ENCODE assay signal across 9 cellular contexts in the genomic region with DNA sequence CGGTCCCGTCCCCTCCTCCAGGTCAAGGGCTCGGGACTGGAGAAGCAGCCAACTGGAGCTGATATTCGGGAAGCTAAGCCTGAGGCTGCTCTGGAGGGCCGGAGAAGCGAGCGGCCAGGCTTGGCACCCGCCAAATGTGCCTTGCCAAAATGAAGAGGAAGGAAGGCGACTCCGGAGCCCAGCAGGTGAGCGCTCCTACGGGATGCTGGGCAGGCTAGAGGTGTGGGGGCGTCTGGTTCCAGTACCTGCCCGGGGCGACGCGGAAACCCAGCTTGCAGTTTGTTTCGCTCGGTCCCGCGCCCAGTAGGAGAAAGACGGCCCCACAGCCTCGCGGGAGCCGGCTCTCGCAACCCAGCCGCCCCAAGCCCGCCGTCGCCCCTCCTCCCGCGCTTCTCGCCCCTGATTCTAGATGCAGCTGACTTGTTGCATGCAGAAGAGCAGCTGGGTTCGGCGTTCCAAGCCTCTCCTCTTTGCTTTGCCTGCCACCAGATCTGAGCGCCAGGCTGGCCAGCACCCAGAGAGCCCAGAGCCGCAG. TPM values are rescaled to one million over a fixed set of nuclear protein-coding genes. Genes with fewer than 3 reads are reported as not detected.
A peak's percentile ranks its signal among the peaks of the same experiment; 100 is the strongest.
DNase-seq lines count a peak whose midpoint lies in the region; ATAC-seq, FAIRE-seq and TF ChIP-seq lines count a peak whose summit lies in the region.
"Had no signal": no experiment of that assay in that cellular context is flagged by ENCODE, and none has a peak within 500 bp of the region (broad histone marks: within the 10 kb centered on the region; RNA-seq: fewer than 3 reads in every experiment).

No MANE protein-coding gene starts in this region.

- H3K27me3 ChIP-seq in HepG2 (ENCODE audit: control insufficient read depth in 1 of 2, insufficient read depth in 2 of 2, low read length in 2 of 2) (peaks cover 6 to 37% of the 10 kb centered on the region in 2 experiments; a peak in 3 of 5 replicates), right lobe of liver (peaks cover 0 to 27% of the 10 kb centered on the region in 2 donors), layer of hippocampus (ENCODE audit: control insufficient read depth, insufficient read depth, low read length) (peaks cover 26% of the 10 kb centered on the region)

- POLR2A ChIA-PET in HepG2 (lab: Yijun Ruan, JAX) = no interaction called here

- H3K79me2 ChIP-seq in HepG2 (ENCODE audit: insufficient read depth, low read length) = no peaks in the 10 kb centered on the region

- H3K27me3 Mint-ChIP-seq in type B pancreatic cell = peaks cover 92% of the 10 kb centered on the region

- no peaks in the 10 kb centered on the region for H3K9me3 Mint-ChIP-seq in type B pancreatic cell
- H3K9me3 Mint-ChIP-seq: activated T-helper 1 cell treated with anti-CD3 and anti-CD28 coated beads, Interleukin-12 subunit alpha, Interleukin-12 subunit beta, Interleukin-2, Interleukin-4 antibody, amounts not matched to agents 30 ng/mL and 10 ng/mL and 1 ng/mL, durations not matched to agents 14 hours and 24 hours and 36 hours had no signal

- no peak for TF ChIP-seq POLR2A in HepG2 (IDR thresholded peaks at IDR 0.05; ENCODE audit: insufficient read depth in 1 of 2, low read depth in 2 of 2, low read length in 2 of 2)
- TF ChIP-seq POLR2A in right lobe of liver (IDR thresholded peaks at IDR 0.05) = no peak

- no peak for TF ChIP-seq CTCF in HepG2 (CRISPR knock-in tag; IDR thresholded peaks at IDR 0.05)
- TF ChIP-seq CTCF in right lobe of liver (IDR thresholded peaks at IDR 0.05) = no peak
- TF ChIP-seq CTCF in type B pancreatic cell (conservative IDR thresholded peaks at IDR 0.05) = no peak

- peaks cover 15% of the 10 kb centered on the region for H3K4me1 Mint-ChIP-seq in type B pancreatic cell (ENCODE audit: unreplicated experiment)

- 39% methylated on average over 26 of the region's 37 CpGs for WGBS in HepG2 (ENCODE audit: low lambda C conversion rate)
- WGBS in right lobe of liver (ENCODE audit: insufficient coverage, low coverage, low lambda C conversion rate, missing lambda C conversion rate) = 0% methylated on average over 1 of the region's 37 CpGs

- peak overlapping the region; percentile 85 for H3K4me3 Mint-ChIP-seq in type B pancreatic cell
- H3K4me3 Mint-ChIP-seq: activated T-helper 1 cell treated with anti-CD3 and anti-CD28 coated beads, Interleukin-12 subunit alpha, Interleukin-12 subunit beta, Interleukin-2, Interleukin-4 antibody, amounts not matched to agents 30 ng/mL and 10 ng/mL and 1 ng/mL, durations not matched to agents 14 hours and 24 hours and 36 hours had no signal

- no peaks in the 10 kb centered on the region for H3K36me3 Mint-ChIP-seq in type B pancreatic cell

- H3K36me3 ChIP-seq in HepG2 (replicated peaks in 1 of 2; ENCODE audit: control insufficient read depth in 1 of 2, insufficient read depth in 2 of 2, low read length in 2 of 2) (no peaks in the 10 kb centered on the region), right lobe of liver (no peaks in the 10 kb centered on the region)

- intact Hi-C loops in HepG2 (cut with micrococcal nuclease; ENCODE audit: unreplicated experiment) (no loop called here), right lobe of liver (cut with DNase I) (no loop called here)

- ATAC-seq in HepG2 (no peak; the same call in 1 of the 3 replicates), right lobe of liver (no peak), SK-N-SH treated with all-trans-retinoic acid at 6 μM for 48 hours (peak; percentile 39), GM19463 (IDR thresholded peaks at IDR 0.05; ENCODE audit: unreplicated experiment) (no peak)

- no peak overlapping the region for H3K27ac Mint-ChIP-seq in type B pancreatic cell
- H3K27ac Mint-ChIP-seq: activated T-helper 1 cell treated with anti-CD3 and anti-CD28 coated beads, Interleukin-12 subunit alpha, Interleukin-12 subunit beta, Interleukin-2, Interleukin-4 antibody, amounts not matched to agents 30 ng/mL and 10 ng/mL and 1 ng/mL, durations not matched to agents 14 hours and 24 hours and 36 hours had no signal

- no peak for TF ChIP-seq RAD21 in HepG2 (CRISPR knock-in tag; IDR thresholded peaks at IDR 0.05)

- no peak overlapping the region for H3K4me3 ChIP-seq in HepG2 (replicated peaks in 1 of 3; ENCODE audit: insufficient read depth in 1 of 3, low read depth in 2 of 3, low read length in 3 of 3)
- no peak overlapping the region for H3K4me3 ChIP-seq in right lobe of liver

- H3K27ac ChIP-seq in HepG2 (ENCODE audit: extremely low read length, insufficient read depth, low read length) (no peak overlapping the region), right lobe of liver (no peak overlapping the region), layer of hippocampus (ENCODE audit: low read depth, low read length) (peak overlapping the region; percentile 30)

- DNase-seq in HepG2 (ENCODE audit: low spot score) = no peak
- no peak for DNase-seq in right lobe of liver
- DNase-seq in type B pancreatic cell (ENCODE audit: extremely low spot score, unreplicated experiment) = no peak
- DNase-seq in stimulated activated CD4-positive, alpha-beta T cell treated with anti-CD3 and anti-CD28 coated beads, Interleukin-4, amount 100 ng/mL, for 1 hour = no peak
- DNase-seq in dedifferentiated amniotic fluid mesenchymal stem cell (ENCODE audit: extremely low spot score) = no peak

- H3K9me3 ChIP-seq in HepG2 (ENCODE audit: low read length) = no peaks in the 10 kb centered on the region
- no peaks in the 10 kb centered on the region for H3K9me3 ChIP-seq in right lobe of liver

- no peak overlapping the region for H3K9ac ChIP-seq in HepG2 (ENCODE audit: insufficient read depth, low read depth, low read length)

- BruUV-seq in HepG2 (replicated peaks; lab: Mats Ljungman, UMichigan) = no TSS peak

- H3K4me1 ChIP-seq in HepG2 (ENCODE audit: insufficient read depth, low read length) (no peaks in the 10 kb centered on the region), right lobe of liver (no peaks in the 10 kb centered on the region)

- TF ChIP-seq EP300 in HepG2 (IDR thresholded peaks at IDR 0.05; ENCODE audit: low read depth in 2 of 2, low read length in 2 of 2) (no peak), HepG2 (CRISPR knock-in tag; IDR thresholded peaks at IDR 0.05; ENCODE audit: borderline replicate concordance) (no peak)

- H3K4me2 ChIP-seq in HepG2 (ENCODE audit: low read depth, low read length) = no peak overlapping the region

- in situ Hi-C loops in HepG2 (cut with HindIII; ENCODE audit: extremely low pct_ligation_motif_present, low pct_unique_long_range_greater_than_20kb) = no loop called here

- no peak overlapping the region for H2AFZ ChIP-seq in HepG2 (ENCODE audit: low read length)

- FAIRE-seq in HepG2 (lab: Jason Lieb, UNC) = no peak

- no peaks in the 10 kb centered on the region; the same call in 1 of the 2 replicates for H4K20me1 ChIP-seq in HepG2 (ENCODE audit: insufficient read depth, low read length)

- CTCF ChIA-PET in HepG2 (lab: Yijun Ruan, JAX; ENCODE audit: low intra/inter-chr PET ratio, low total read pairs) = no interaction called here

RNA-seq across cellular contexts. Expression of gene AEN, which starts 16.1 kb away (rescaled TPM):
- total RNA-seq in HepG2 (2016; rRNA removed; fragmentation: Illumina TruSeq; extraction: Trizol) (115 and 118 TPM in 2 replicates), right lobe of liver (10 to 100 TPM in 2 of 6 experiments, 1 to 10 TPM in 4; 4.5 to 18.7 (median 7.3) TPM), type B pancreatic cell (ENCODE audit: low replicate concordance) (48.9 and 62.9 TPM in 2 replicates)
- total RNA-seq in HepG2 (2016; cell fraction: cytosol; rRNA removed; fragmentation: Illumina TruSeq; extraction: Trizol; ENCODE audit: low read depth) = 24.6 and 27.1 TPM in 2 replicates
- total RNA-seq in HepG2 (2016; cell fraction: insoluble cytoplasmic fraction; rRNA removed; fragmentation: Illumina TruSeq; extraction: Trizol) = 110 and 117 TPM in 2 replicates
- total RNA-seq in HepG2 (2016; cell fraction: membrane; rRNA removed; fragmentation: Illumina TruSeq; extraction: Trizol) = 71.0 and 75.9 TPM in 2 replicates
- 82.3 and 94.1 TPM in 2 replicates for total RNA-seq in HepG2 (2016; cell fraction: nucleus; rRNA removed; fragmentation: Illumina TruSeq; extraction: Trizol)
- polyA plus RNA-seq in HepG2 (2011; rRNA removed) = 51.3 and 55.2 TPM in 2 replicates
- 39.7 and 48.8 TPM in 2 replicates for polyA plus RNA-seq in HepG2 (2011; cell fraction: cytosol; rRNA removed)
- 115 and 142 TPM in 2 replicates for polyA plus RNA-seq in HepG2 (2011; cell fraction: nucleus; rRNA removed)
- 26.8 and 40.4 TPM in 2 replicates for polyA plus RNA-seq in HepG2 (2012)
- 11.0 and 11.5 TPM in 2 replicates for polyA plus RNA-seq in HepG2 (2016; cell fraction: cytosol; fragmentation: Illumina TruSeq; extraction: Trizol; ENCODE audit: low read depth)
- polyA plus RNA-seq in HepG2 (2016; cell fraction: insoluble cytoplasmic fraction; fragmentation: Illumina TruSeq; extraction: Trizol; ENCODE audit: low read depth) = 70.1 and 79.0 TPM in 2 replicates
- polyA plus RNA-seq in HepG2 (2016; cell fraction: membrane; fragmentation: Illumina TruSeq; extraction: Trizol; ENCODE audit: low read depth) = 28.4 and 28.6 TPM in 2 replicates
- 90.9 and 95.3 TPM in 2 replicates for polyA plus RNA-seq in HepG2 (2016; cell fraction: nucleus; fragmentation: Illumina TruSeq; extraction: Trizol; ENCODE audit: insufficient read depth, low read depth)
- polyA minus RNA-seq in HepG2 (2011; rRNA and poly(A)+ RNA removed; ENCODE audit: low replicate concordance) = 70.6 and 173 TPM in 2 replicates
- polyA minus RNA-seq in HepG2 (2011; cell fraction: cytosol; rRNA and poly(A)+ RNA removed) = 44.6 and 50.4 TPM in 2 replicates
- 117 and 130 TPM in 2 replicates for polyA minus RNA-seq in HepG2 (2011; cell fraction: nucleus; rRNA and poly(A)+ RNA removed)

RNA-seq across cellular contexts. Expression of gene ISG20, which starts 33.8 kb away (rescaled TPM):
- total RNA-seq in HepG2 (2016; rRNA removed; fragmentation: Illumina TruSeq; extraction: Trizol) = 6.3 and 10.5 TPM in 2 replicates
- 2.6 and 5.4 TPM in 2 replicates for total RNA-seq in HepG2 (2016; cell fraction: cytosol; rRNA removed; fragmentation: Illumina TruSeq; extraction: Trizol; ENCODE audit: low read depth)
- total RNA-seq in HepG2 (2016; cell fraction: insoluble cytoplasmic fraction; rRNA removed; fragmentation: Illumina TruSeq; extraction: Trizol) = 6.8 and 9.8 TPM in 2 replicates
- 4.6 and 7.7 TPM in 2 replicates for total RNA-seq in HepG2 (2016; cell fraction: membrane; rRNA removed; fragmentation: Illumina TruSeq; extraction: Trizol)
- 2.0 and 3.7 TPM in 2 replicates for total RNA-seq in HepG2 (2016; cell fraction: nucleus; rRNA removed; fragmentation: Illumina TruSeq; extraction: Trizol)
- 31.5 and 50.8 TPM in 2 replicates for polyA plus RNA-seq in HepG2 (2011; rRNA removed)
- 31.2 and 32.1 TPM in 2 replicates for polyA plus RNA-seq in HepG2 (2011; cell fraction: cytosol; rRNA removed)
- polyA plus RNA-seq in HepG2 (2011; cell fraction: nucleus; rRNA removed) = 14.5 and 18.2 TPM in 2 replicates
- polyA plus RNA-seq in HepG2 (2012) = 11.6 and 19.0 TPM in 2 replicates
- polyA plus RNA-seq in HepG2 (2016; cell fraction: cytosol; fragmentation: Illumina TruSeq; extraction: Trizol; ENCODE audit: low read depth) = 6.6 and 8.5 TPM in 2 replicates
- 9.0 and 9.8 TPM in 2 replicates for polyA plus RNA-seq in HepG2 (2016; cell fraction: insoluble cytoplasmic fraction; fragmentation: Illumina TruSeq; extraction: Trizol; ENCODE audit: low read depth)
- 5.9 and 6.2 TPM in 2 replicates for polyA plus RNA-seq in HepG2 (2016; cell fraction: membrane; fragmentation: Illumina TruSeq; extraction: Trizol; ENCODE audit: low read depth)
- polyA plus RNA-seq in HepG2 (2016; cell fraction: nucleus; fragmentation: Illumina TruSeq; extraction: Trizol; ENCODE audit: insufficient read depth, low read depth) = 5.4 and 6.8 TPM in 2 replicates
- 3.8 and 11.4 TPM in 2 replicates for polyA minus RNA-seq in HepG2 (2011; rRNA and poly(A)+ RNA removed; ENCODE audit: low replicate concordance)
- 5.5 and 6.9 TPM in 2 replicates for polyA minus RNA-seq in HepG2 (2011; cell fraction: cytosol; rRNA and poly(A)+ RNA removed)
- 8.8 and 9.0 TPM in 2 replicates for polyA minus RNA-seq in HepG2 (2011; cell fraction: nucleus; rRNA and poly(A)+ RNA removed)
- total RNA-seq in right lobe of liver = 10 to 100 TPM in 3 of 6 experiments, 1 to 10 TPM in 3; 6.3 to 19.4 (median 11.9) TPM
- total RNA-seq in type B pancreatic cell (ENCODE audit: low replicate concordance) = 4.9 and 7.9 TPM in 2 replicates

RNA-seq across cellular contexts. Expression of gene DET1, which starts 58.6 kb away (rescaled TPM):
- total RNA-seq in HepG2 (2016; rRNA removed; fragmentation: Illumina TruSeq; extraction: Trizol) = 2.1 and 2.2 TPM in 2 replicates
- 1.0 and 1.2 TPM in 2 replicates for total RNA-seq in HepG2 (2016; cell fraction: cytosol; rRNA removed; fragmentation: Illumina TruSeq; extraction: Trizol; ENCODE audit: low read depth)
- 2.1 and 2.3 TPM in 2 replicates for total RNA-seq in HepG2 (2016; cell fraction: insoluble cytoplasmic fraction; rRNA removed; fragmentation: Illumina TruSeq; extraction: Trizol)
- 3.6 and 3.7 TPM in 2 replicates for total RNA-seq in HepG2 (2016; cell fraction: membrane; rRNA removed; fragmentation: Illumina TruSeq; extraction: Trizol)
- 3.5 and 3.8 TPM in 2 replicates for total RNA-seq in HepG2 (2016; cell fraction: nucleus; rRNA removed; fragmentation: Illumina TruSeq; extraction: Trizol)
- polyA plus RNA-seq in HepG2 (2011; rRNA removed) = 4.2 and 5.3 TPM in 2 replicates
- 3.7 TPM in 2 replicates for polyA plus RNA-seq in HepG2 (2011; cell fraction: cytosol; rRNA removed)
- 6.8 and 8.0 TPM in 2 replicates for polyA plus RNA-seq in HepG2 (2011; cell fraction: nucleus; rRNA removed)
- polyA plus RNA-seq in HepG2 (2012) = 2.7 and 3.9 TPM in 2 replicates
- 1.5 and 1.7 TPM in 2 replicates for polyA plus RNA-seq in HepG2 (2016; cell fraction: cytosol; fragmentation: Illumina TruSeq; extraction: Trizol; ENCODE audit: low read depth)
- 3.1 and 3.3 TPM in 2 replicates for polyA plus RNA-seq in HepG2 (2016; cell fraction: insoluble cytoplasmic fraction; fragmentation: Illumina TruSeq; extraction: Trizol; ENCODE audit: low read depth)
- 3.8 and 4.4 TPM in 2 replicates for polyA plus RNA-seq in HepG2 (2016; cell fraction: membrane; fragmentation: Illumina TruSeq; extraction: Trizol; ENCODE audit: low read depth)
- polyA plus RNA-seq in HepG2 (2016; cell fraction: nucleus; fragmentation: Illumina TruSeq; extraction: Trizol; ENCODE audit: insufficient read depth, low read depth) = 4.7 and 5.5 TPM in 2 replicates
- 10.4 TPM in 1 of 2 replicates, not detected in the other for polyA minus RNA-seq in HepG2 (2011; rRNA and poly(A)+ RNA removed; ENCODE audit: low replicate concordance)
- polyA minus RNA-seq in HepG2 (2011; cell fraction: cytosol; rRNA and poly(A)+ RNA removed) = 1.1 and 2.6 TPM in 2 replicates
- polyA minus RNA-seq in HepG2 (2011; cell fraction: nucleus; rRNA and poly(A)+ RNA removed) = 11.8 and 16.7 TPM in 2 replicates
- 1 to 10 TPM; 1.3 to 2.5 (median 1.9) TPM for total RNA-seq in right lobe of liver
- total RNA-seq in type B pancreatic cell (ENCODE audit: low replicate concordance) = 4.4 and 10.7 TPM in 2 replicates
